In genomic region chr2:39401319-39401718, GRCh38 we compare ENCODE assay signal across 21 cellular contexts.
"Had no signal": no experiment of that assay in that cellular context is flagged by ENCODE, and none has a peak within 500 bp of the region (broad histone marks: within the 10 kb centered on the region; RNA-seq: fewer than 3 reads in every experiment).

No MANE protein-coding gene starts in this region.

- ATAC-seq: activated T-helper 17 cell treated with anti-CD3 and anti-CD28 coated beads, Interleukin-2, amount 50 U/mL, for 72 hours; left lobe of liver; lower lobe of right lung; naive thymus-derived CD4-positive, alpha-beta T cell; sciatic nerve; SK-N-SH treated with all-trans-retinoic acid at 6 μM for 48 hours; stimulated activated naive B cell treated with anti-CD40 and anti-IgM and Interleukin-4, amounts not matched to agents 10 μg/mL and 1 μg/mL and 100 μg/mL, for 72 hours had no signal

- H3K9me3 Mint-ChIP-seq: activated naive CD8-positive, alpha-beta T cell treated with anti-CD3 and anti-CD28 coated beads for 36 hours; activated T-cell treated with anti-CD3 and anti-CD28 coated beads, Interleukin-2, amount 50 U/mL, for 24 hours; activated T-helper 17 cell treated with anti-CD3 and anti-CD28 coated beads, Interleukin-2, amount 50 U/mL, for 72 hours; naive thymus-derived CD4-positive, alpha-beta T cell; T-helper 2 cell treated with Interferon-gamma antibody and Interleukin-4, amounts not matched to agents 5 μg/mL and 100 μg/mL, for 36 hours had no signal

- H3K27me3 Mint-ChIP-seq: activated naive CD8-positive, alpha-beta T cell treated with anti-CD3 and anti-CD28 coated beads for 36 hours; activated T-cell treated with anti-CD3 and anti-CD28 coated beads, Interleukin-2, amount 50 U/mL, for 24 hours; activated T-helper 17 cell treated with anti-CD3 and anti-CD28 coated beads, Interleukin-2, amount 50 U/mL, for 72 hours; naive thymus-derived CD4-positive, alpha-beta T cell; stimulated activated naive B cell treated with anti-CD40 and anti-IgM and Interleukin-4, amounts not matched to agents 10 μg/mL and 1 μg/mL and 100 μg/mL, for 72 hours had no signal

- H3K4me3 Mint-ChIP-seq: activated T-cell treated with anti-CD3 and anti-CD28 coated beads, Interleukin-2, amount 50 U/mL, for 24 hours; activated T-helper 17 cell treated with anti-CD3 and anti-CD28 coated beads, Interleukin-2, amount 50 U/mL, for 72 hours; stimulated activated naive B cell treated with anti-CD40 and anti-IgM and Interleukin-4, amounts not matched to agents 10 μg/mL and 1 μg/mL and 100 μg/mL, for 72 hours; T-helper 2 cell treated with Interferon-gamma antibody and Interleukin-4, amounts not matched to agents 5 μg/mL and 100 μg/mL, for 36 hours had no signal

- H3K9me3 ChIP-seq: breast epithelium, lower lobe of right lung, testis, upper lobe of left lung had no signal

- H3K4me3 ChIP-seq: breast epithelium, coronary artery, lower lobe of right lung, smooth muscle cell, testis, upper lobe of left lung had no signal

- H3K27ac ChIP-seq: breast epithelium, coronary artery, lower lobe of right lung, parathyroid adenoma, testis had no signal

- H3K36me3 ChIP-seq: breast epithelium, lower lobe of right lung, upper lobe of left lung had no signal

- DNase-seq: activated CD4-positive, alpha-beta T cell treated with anti-CD3 and anti-CD28 coated beads, Interleukin-2, amount 50 U/mL, for 4 hours; activated CD8-positive, alpha-beta memory T cell treated with anti-CD3 and anti-CD28 coated beads for 24 hours; activated CD8-positive, alpha-beta memory T cell treated with anti-CD3 and anti-CD28 coated beads, Interleukin-2, amount 50 U/mL, for 4 hours; activated naive CD8-positive, alpha-beta T cell treated with anti-CD3 and anti-CD28 coated beads for 36 hours; activated T-cell treated with anti-CD3 and anti-CD28 coated beads, Interleukin-2, amount 50 U/mL, for 24 hours; cerebellar nuclear complex; lower lobe of right lung; naive thymus-derived CD4-positive, alpha-beta T cell; stimulated activated CD4-positive, alpha-beta T cell treated with anti-CD3 and anti-CD28 coated beads, Interleukin-15, amount 100 ng/mL, for 24 hours; stimulated activated naive B cell treated with anti-CD40 and anti-IgM and Interleukin-4, amounts not matched to agents 10 μg/mL and 1 μg/mL and 100 μg/mL, for 72 hours; testis; upper lobe of left lung had no signal

- H3K27me3 ChIP-seq: breast epithelium, testis, upper lobe of left lung had no signal

- H3K27ac Mint-ChIP-seq: activated naive CD8-positive, alpha-beta T cell treated with anti-CD3 and anti-CD28 coated beads for 36 hours; T-helper 2 cell treated with Interferon-gamma antibody and Interleukin-4, amounts not matched to agents 5 μg/mL and 100 μg/mL, for 36 hours had no signal

- H3K9ac ChIP-seq: parathyroid adenoma had no signal
